Comparison of ENCODE assay signal across 8 cellular contexts in genomic region chr1:27153927-27154358, GRCh38. TPM values are rescaled to one million over a fixed set of nuclear protein-coding genes. Genes with fewer than 3 reads are reported as not detected.
A peak's percentile ranks its signal among the peaks of the same experiment; 100 is the strongest.
DNase-seq lines count a peak whose midpoint lies in the region; ATAC-seq, FAIRE-seq and TF ChIP-seq lines count a peak whose summit lies in the region.

No MANE protein-coding gene starts in this region.

- H3K27me3 ChIP-seq in SU-DHL-6 (ENCODE audit: low read length) (no peaks in the 10 kb centered on the region), sigmoid colon (no peaks in the 10 kb centered on the region)

- H3K79me2 ChIP-seq in SU-DHL-6 (ENCODE audit: insufficient read depth, low read length), result no peaks in the 10 kb centered on the region

- H3K9ac ChIP-seq in SU-DHL-6 (ENCODE audit: low read length), result peak overlapping the region; percentile 89

- TF ChIP-seq POLR2A in sigmoid colon (IDR thresholded peaks at IDR 0.05), result no peak

- no peak for ATAC-seq in GM21390 (IDR thresholded peaks at IDR 0.05; ENCODE audit: unreplicated experiment)
- ATAC-seq in HG03039 (IDR thresholded peaks at IDR 0.05; ENCODE audit: unreplicated experiment), result no peak

- no peak for FAIRE-seq in HTR-8/SVneo (lab: Jason Lieb, UNC)

- H3K27ac ChIP-seq in SU-DHL-6 (ENCODE audit: low read depth, low read length) (no peak overlapping the region), sigmoid colon (peak overlapping the region; percentile 79 to 96 (median 94))

- H3K4me2 ChIP-seq in SU-DHL-6 (ENCODE audit: low read depth, low read length, poor library complexity, severe bottlenecking), result peak overlapping the region; percentile 94

- no peaks in the 10 kb centered on the region for H4K20me1 ChIP-seq in SU-DHL-6 (ENCODE audit: low read depth, low read length)

- DNase-seq in GM12865 (ENCODE audit: low read depth), result no peak
- DNase-seq in fibroblast of the aortic adventitia (ENCODE audit: low read depth), result no peak
- DNase-seq in sigmoid colon, result no peak
- DNase-seq in DMS53 treated with DMSO at 0.1 percent for 48 hours (lab: John Stamatoyannopoulos, UW; ENCODE audit: unreplicated experiment), result no peak
- DNase-seq in HTR-8/SVneo (ENCODE audit: insufficient read length, low spot score), result no peak

- H3K36me3 ChIP-seq in SU-DHL-6 (ENCODE audit: low read length), result no peaks in the 10 kb centered on the region
- H3K36me3 ChIP-seq in sigmoid colon, result no peaks in the 10 kb centered on the region

- TF ChIP-seq EP300 in sigmoid colon (IDR thresholded peaks at IDR 0.05), result no peak

- intact Hi-C loops in sigmoid colon (cut with DNase I), result loop anchor here (1.0 to 10.0 kb wide), 5 partner anchors 34 to 155 kb away; partner anchors contain the start of gene WDTC1

- TF ChIP-seq CTCF in GM12865 (IDR thresholded peaks at IDR 0.05; ENCODE audit: insufficient read depth, low read depth, low read length, missing control alignments) (no peak), SU-DHL-6 (IDR thresholded peaks at IDR 0.05; ENCODE audit: insufficient read depth, low read length, poor library complexity, severe bottlenecking) (no peak), fibroblast of the aortic adventitia (IDR thresholded peaks at IDR 0.05; ENCODE audit: insufficient read depth, low read length) (no peak), sigmoid colon (IDR thresholded peaks at IDR 0.05) (no peak)

- no peaks in the 10 kb centered on the region for H3K9me3 ChIP-seq in SU-DHL-6 (ENCODE audit: insufficient read depth, low read length)
- H3K9me3 ChIP-seq in sigmoid colon, result no peaks in the 10 kb centered on the region

- H2AFZ ChIP-seq in SU-DHL-6 (ENCODE audit: low read depth, low read length, severe bottlenecking), result no peak overlapping the region

- H3K9me2 ChIP-seq in SU-DHL-6 (replicated peaks; ENCODE audit: insufficient read depth, low read length), result no peaks in the 10 kb centered on the region

- H3K4me3 ChIP-seq in GM12865 (ENCODE audit: low read depth, low read length) (peak overlapping the region; percentile 73), SU-DHL-6 (ENCODE audit: insufficient read depth, low read length, poor library complexity, severe bottlenecking) (peak overlapping the region; percentile 83), fibroblast of the aortic adventitia (ENCODE audit: low read depth, low read length) (peak overlapping the region; percentile 81), sigmoid colon (peak overlapping the region; percentile 48 to 90 (median 83))

- 89 to 93% methylated on average over 21 of the region's 21 CpGs for whole genome bisulfite sequencing in sigmoid colon, 2 donors

- H3F3A ChIP-seq in SU-DHL-6 (ENCODE audit: insufficient read depth), result no peaks in the 10 kb centered on the region

- peaks cover 0 to 64% (median 56%) of the 10 kb centered on the region in 4 donors for H3K4me1 ChIP-seq in sigmoid colon

RNA-seq across cellular contexts. Expression of gene SLC9A1, which starts 1.0 kb away (rescaled TPM):
- total RNA-seq in fibroblast of the aortic adventitia (ENCODE audit: low replicate concordance) (1.3 and 7.4 TPM in 2 replicates), sigmoid colon (10 to 100 TPM; 11.4 to 25.2 (median 13.3) TPM)
- 10 to 100 TPM in 2 of 3 donors, 1 to 10 TPM in 1; 6.0 to 64.4 (median 10.6) TPM for polyA plus RNA-seq in sigmoid colon
